1 cellular context compared by ENCODE assay signal in the genomic region with DNA sequence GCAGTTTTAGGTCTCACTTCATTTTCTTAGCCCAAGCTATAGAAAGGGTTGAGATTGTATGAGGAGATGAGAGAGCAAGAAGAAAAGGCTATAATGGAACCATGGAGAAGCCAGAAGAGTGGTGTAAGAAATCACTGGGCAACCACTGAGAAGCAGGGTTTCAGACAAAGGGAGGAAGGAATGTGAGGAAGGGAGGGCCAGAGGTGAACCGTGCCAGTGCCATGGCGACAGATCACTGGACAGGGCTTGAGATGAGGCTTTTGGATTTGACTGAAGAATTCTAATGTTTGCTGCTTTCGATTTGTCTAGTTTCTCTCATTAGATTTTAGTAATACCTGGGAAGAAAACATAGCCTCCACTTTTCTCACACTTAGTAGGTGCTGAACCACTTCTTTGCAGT.
TF ChIP-seq lines count a peak whose summit lies in the region.

No MANE protein-coding gene starts in this region.

TF ChIP-seq in GM12878, 131 proteins besides CTCF, POLR2A, EP300 and RAD21:
- no peak for TF ChIP-seq ZNF217 (IDR thresholded peaks at IDR 0.05)
- no peak for TF ChIP-seq CBX3 (IDR thresholded peaks at IDR 0.05; ENCODE audit: borderline replicate concordance, low read depth)
- TF ChIP-seq, protein P1, sequence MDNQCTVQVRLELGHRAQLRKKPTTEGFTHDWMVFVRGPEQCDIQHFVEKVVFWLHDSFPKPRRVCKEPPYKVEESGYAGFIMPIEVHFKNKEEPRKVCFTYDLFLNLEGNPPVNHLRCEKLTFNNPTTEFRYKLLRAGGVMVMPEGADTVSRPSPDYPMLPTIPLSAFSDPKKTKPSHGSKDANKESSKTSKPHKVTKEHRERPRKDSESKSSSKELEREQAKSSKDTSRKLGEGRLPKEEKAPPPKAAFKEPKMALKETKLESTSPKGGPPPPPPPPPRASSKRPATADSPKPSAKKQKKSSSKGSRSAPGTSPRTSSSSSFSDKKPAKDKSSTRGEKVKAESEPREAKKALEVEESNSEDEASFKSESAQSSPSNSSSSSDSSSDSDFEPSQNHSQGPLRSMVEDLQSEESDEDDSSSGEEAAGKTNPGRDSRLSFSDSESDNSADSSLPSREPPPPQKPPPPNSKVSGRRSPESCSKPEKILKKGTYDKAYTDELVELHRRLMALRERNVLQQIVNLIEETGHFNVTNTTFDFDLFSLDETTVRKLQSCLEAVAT (IDR thresholded peaks at IDR 0.05): no peak
- no peak for TF ChIP-seq CBFB (IDR thresholded peaks at IDR 0.05; ENCODE audit: low read depth)
- TF ChIP-seq, protein P2, sequence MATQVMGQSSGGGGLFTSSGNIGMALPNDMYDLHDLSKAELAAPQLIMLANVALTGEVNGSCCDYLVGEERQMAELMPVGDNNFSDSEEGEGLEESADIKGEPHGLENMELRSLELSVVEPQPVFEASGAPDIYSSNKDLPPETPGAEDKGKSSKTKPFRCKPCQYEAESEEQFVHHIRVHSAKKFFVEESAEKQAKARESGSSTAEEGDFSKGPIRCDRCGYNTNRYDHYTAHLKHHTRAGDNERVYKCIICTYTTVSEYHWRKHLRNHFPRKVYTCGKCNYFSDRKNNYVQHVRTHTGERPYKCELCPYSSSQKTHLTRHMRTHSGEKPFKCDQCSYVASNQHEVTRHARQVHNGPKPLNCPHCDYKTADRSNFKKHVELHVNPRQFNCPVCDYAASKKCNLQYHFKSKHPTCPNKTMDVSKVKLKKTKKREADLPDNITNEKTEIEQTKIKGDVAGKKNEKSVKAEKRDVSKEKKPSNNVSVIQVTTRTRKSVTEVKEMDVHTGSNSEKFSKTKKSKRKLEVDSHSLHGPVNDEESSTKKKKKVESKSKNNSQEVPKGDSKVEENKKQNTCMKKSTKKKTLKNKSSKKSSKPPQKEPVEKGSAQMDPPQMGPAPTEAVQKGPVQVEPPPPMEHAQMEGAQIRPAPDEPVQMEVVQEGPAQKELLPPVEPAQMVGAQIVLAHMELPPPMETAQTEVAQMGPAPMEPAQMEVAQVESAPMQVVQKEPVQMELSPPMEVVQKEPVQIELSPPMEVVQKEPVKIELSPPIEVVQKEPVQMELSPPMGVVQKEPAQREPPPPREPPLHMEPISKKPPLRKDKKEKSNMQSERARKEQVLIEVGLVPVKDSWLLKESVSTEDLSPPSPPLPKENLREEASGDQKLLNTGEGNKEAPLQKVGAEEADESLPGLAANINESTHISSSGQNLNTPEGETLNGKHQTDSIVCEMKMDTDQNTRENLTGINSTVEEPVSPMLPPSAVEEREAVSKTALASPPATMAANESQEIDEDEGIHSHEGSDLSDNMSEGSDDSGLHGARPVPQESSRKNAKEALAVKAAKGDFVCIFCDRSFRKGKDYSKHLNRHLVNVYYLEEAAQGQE (IDR thresholded peaks at IDR 0.05; ENCODE audit: low read depth, low read length): no peak
- TF ChIP-seq, protein P3, sequence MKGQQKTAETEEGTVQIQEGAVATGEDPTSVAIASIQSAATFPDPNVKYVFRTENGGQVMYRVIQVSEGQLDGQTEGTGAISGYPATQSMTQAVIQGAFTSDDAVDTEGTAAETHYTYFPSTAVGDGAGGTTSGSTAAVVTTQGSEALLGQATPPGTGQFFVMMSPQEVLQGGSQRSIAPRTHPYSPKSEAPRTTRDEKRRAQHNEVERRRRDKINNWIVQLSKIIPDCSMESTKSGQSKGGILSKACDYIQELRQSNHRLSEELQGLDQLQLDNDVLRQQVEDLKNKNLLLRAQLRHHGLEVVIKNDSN (IDR thresholded peaks at IDR 0.05; ENCODE audit: borderline replicate concordance, extremely low read length, insufficient read depth, low read depth, low read length): no peak
- TF ChIP-seq JUND (IDR thresholded peaks at IDR 0.05; ENCODE audit: low read depth, low read length): no peak
- no peak for TF ChIP-seq POLR2AphosphoS2 (IDR thresholded peaks at IDR 0.05; ENCODE audit: low read depth, low read length)
- no peak for TF ChIP-seq SMC3 (IDR thresholded peaks at IDR 0.05; ENCODE audit: borderline replicate concordance, low read length)
- TF ChIP-seq YY1 (IDR thresholded peaks at IDR 0.05; ENCODE audit: low read depth, low read length): no peak
- no peak for TF ChIP-seq TAF1 (IDR thresholded peaks at IDR 0.05; ENCODE audit: borderline replicate concordance, low read depth, low read length)
- no peak for TF ChIP-seq EED (IDR thresholded peaks at IDR 0.05; ENCODE audit: low read depth)
- TF ChIP-seq CHD1 (IDR thresholded peaks at IDR 0.05; ENCODE audit: low read depth, low read length): no peak
- TF ChIP-seq TCF12 (IDR thresholded peaks at IDR 0.05; ENCODE audit: low read depth, low read length): no peak
- TF ChIP-seq, protein P4, sequence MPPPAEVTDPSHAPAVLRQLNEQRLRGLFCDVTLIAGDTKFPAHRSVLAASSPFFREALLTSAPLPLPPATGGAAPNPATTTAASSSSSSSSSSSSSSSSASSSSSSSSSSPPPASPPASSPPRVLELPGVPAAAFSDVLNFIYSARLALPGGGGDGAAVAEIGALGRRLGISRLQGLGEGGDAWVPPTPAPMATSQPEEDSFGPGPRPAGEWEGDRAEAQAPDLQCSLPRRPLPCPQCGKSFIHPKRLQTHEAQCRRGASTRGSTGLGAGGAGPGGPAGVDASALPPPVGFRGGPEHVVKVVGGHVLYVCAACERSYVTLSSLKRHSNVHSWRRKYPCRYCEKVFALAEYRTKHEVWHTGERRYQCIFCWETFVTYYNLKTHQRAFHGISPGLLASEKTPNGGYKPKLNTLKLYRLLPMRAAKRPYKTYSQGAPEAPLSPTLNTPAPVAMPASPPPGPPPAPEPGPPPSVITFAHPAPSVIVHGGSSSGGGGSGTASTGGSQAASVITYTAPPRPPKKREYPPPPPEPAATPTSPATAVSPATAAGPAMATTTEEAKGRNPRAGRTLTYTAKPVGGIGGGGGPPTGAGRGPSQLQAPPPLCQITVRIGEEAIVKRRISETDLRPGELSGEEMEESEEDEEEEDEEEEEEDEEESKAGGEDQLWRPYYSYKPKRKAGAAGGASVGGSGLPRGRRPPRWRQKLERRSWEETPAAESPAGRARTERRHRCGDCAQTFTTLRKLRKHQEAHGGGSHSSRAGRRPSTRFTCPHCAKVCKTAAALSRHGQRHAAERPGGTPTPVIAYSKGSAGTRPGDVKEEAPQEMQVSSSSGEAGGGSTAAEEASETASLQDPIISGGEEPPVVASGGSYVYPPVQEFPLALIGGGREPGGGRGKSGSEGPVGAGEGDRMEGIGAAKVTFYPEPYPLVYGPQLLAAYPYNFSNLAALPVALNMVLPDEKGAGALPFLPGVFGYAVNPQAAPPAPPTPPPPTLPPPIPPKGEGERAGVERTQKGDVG (CRISPR knock-in tag; IDR thresholded peaks at IDR 0.05): no peak
- no peak for TF ChIP-seq ZNF24 (IDR thresholded peaks at IDR 0.05)
TF ChIP-seq in GM12878: peak in this region for 0.
